In the genomic region with DNA sequence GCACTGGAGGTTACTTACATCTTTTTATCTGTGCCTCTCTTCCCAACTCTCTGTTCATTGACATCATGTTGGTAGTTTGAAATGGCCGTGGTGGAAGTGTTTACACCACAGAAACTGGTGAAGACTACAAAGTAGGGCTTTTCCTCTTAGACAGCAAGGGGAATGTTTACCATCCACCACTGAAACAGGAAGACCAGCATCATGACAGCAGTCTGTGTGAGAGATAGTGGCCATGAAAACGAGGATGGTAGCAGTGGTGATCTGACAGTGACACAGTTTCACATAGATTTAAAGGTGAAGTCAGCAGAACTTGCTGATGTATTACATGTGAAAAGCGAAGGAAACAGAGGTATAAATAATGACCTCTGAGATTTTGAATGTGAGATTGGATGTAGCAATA, we compare ENCODE assay signal across 31 cellular contexts.
A peak's percentile ranks its signal among the peaks of the same experiment; 100 is the strongest.
DNase-seq lines count a peak whose midpoint lies in the region; ATAC-seq and TF ChIP-seq lines count a peak whose summit lies in the region.
"Had no signal": no experiment of that assay in that cellular context is flagged by ENCODE, and none has a peak within 500 bp of the region (broad histone marks: within the 10 kb centered on the region; RNA-seq: fewer than 3 reads in every experiment).

No MANE protein-coding gene starts in this region.

- peaks cover 8% of the 10 kb centered on the region for H3K4me1 Mint-ChIP-seq in activated CD8-positive, alpha-beta T cell treated with anti-CD3 and anti-CD28 coated beads for 36 hours (ENCODE audit: low read depth)
- H3K4me1 Mint-ChIP-seq in activated CD8-positive, alpha-beta T cell treated with anti-CD3 and anti-CD28 coated beads, Interleukin-2, amount 10 ng/mL, durations not matched to agents 7 days and 5 days (ENCODE audit: low read depth) = peaks cover 8% of the 10 kb centered on the region
- peaks cover 12% of the 10 kb centered on the region for H3K4me1 Mint-ChIP-seq in stimulated activated memory B cell treated with anti-CD40 and anti-IgM and Interleukin-4, amounts not matched to agents 10 μg/mL and 1 μg/mL and 100 μg/mL, for 72 hours
- H3K4me1 Mint-ChIP-seq in CD8-positive, alpha-beta memory T cell = peaks cover 0 to 10% (median 4%) of the 10 kb centered on the region in 3 donors

- H3K4me2 ChIP-seq in PC-9 = no peak overlapping the region

- no peaks in the 10 kb centered on the region for H3K79me2 ChIP-seq in PC-9 (ENCODE audit: low read depth)

- no peaks in the 10 kb centered on the region for H4K20me1 ChIP-seq in PC-9 (ENCODE audit: insufficient read depth)

- peak; percentile 7 for DNase-seq in activated CD8-positive, alpha-beta T cell treated with anti-CD3 and anti-CD28 coated beads for 36 hours
- no peak for DNase-seq in activated CD8-positive, alpha-beta T cell treated with anti-CD3 and anti-CD28 coated beads, Interleukin-2, amount 10 ng/mL, durations not matched to agents 7 days and 5 days
- DNase-seq in PC-9 (no peak), OCI-M1 (lab: John Stamatoyannopoulos, UW) (no peak), caudate nucleus (lab: John Stamatoyannopoulos, UW) (no peak)
- no peak for DNase-seq in CD8-positive, alpha-beta memory T cell
- DNase-seq: activated CD4-positive, CD25-positive, alpha-beta regulatory T cell treated with anti-CD3 and anti-CD28 coated beads, Interleukin-2, amount 50 U/mL, for 72 hours; activated naive CD4-positive, alpha-beta T cell treated with anti-CD3 and anti-CD28 coated beads, Interleukin-2, amount 50 U/mL, for 16 hours; AML-193; amygdala; CD4-positive, alpha-beta T cell; DMS 273 treated with DMSO at 0.1 percent for 48 hours; EL; glutamatergic neuron; left ventricle myocardium superior; NCI-H1436; NCI-H2107; NCI-H774; right lobe of liver; stimulated activated CD4-positive, alpha-beta T cell treated with anti-CD3 and anti-CD28 coated beads, Interleukin-4, amount 100 ng/mL, for 24 hours; stimulated activated naive CD4-positive, alpha-beta T cell; T-helper 1 cell had no signal

- H3K27ac ChIP-seq in PC-9 = no peak overlapping the region
- no peak overlapping the region for H3K27ac ChIP-seq in caudate nucleus (ENCODE audit: low read depth, low read length)
- H3K27ac ChIP-seq in CD8-positive, alpha-beta memory T cell (ENCODE audit: low read depth, low read length) = no peak overlapping the region
- H3K27ac ChIP-seq: epithelial cell of prostate, neutrophil, right lobe of liver, RWPE1, thoracic aorta, vagina had no signal

- intact Hi-C loops in activated CD8-positive, alpha-beta T cell treated with anti-CD3 and anti-CD28 coated beads for 36 hours (cut with micrococcal nuclease) = loop anchor here (10.0 kb wide), 1 partner anchor 370 kb away; no protein-coding TSS in a partner anchor
- intact Hi-C loops in PC-9 (cut with micrococcal nuclease; ENCODE audit: unreplicated experiment) = loop anchor here (10.0 kb wide), 1 partner anchor 400 kb away; no protein-coding TSS in a partner anchor

- H3K4me1 ChIP-seq in PC-9 (replicated peaks; ENCODE audit: insufficient read depth) = peaks cover 8% of the 10 kb centered on the region; the same call in 1 of the 2 replicates
- no peaks in the 10 kb centered on the region for H3K4me1 ChIP-seq in CD8-positive, alpha-beta memory T cell (ENCODE audit: insufficient read depth, low read length)
- H3K4me1 ChIP-seq: right lobe of liver had no signal

- POLR2A ChIA-PET in activated CD8-positive, alpha-beta T cell treated with anti-CD3 and anti-CD28 coated beads for 36 hours (lab: Charles Lee) = no interaction called here
- POLR2A ChIA-PET in activated CD8-positive, alpha-beta T cell treated with anti-CD3 and anti-CD28 coated beads, Interleukin-2, amount 10 ng/mL, durations not matched to agents 7 days and 5 days (lab: Charles Lee) = no interaction called here
- POLR2A ChIA-PET in PC-9 (lab: Charles Lee; ENCODE audit: unreplicated experiment) = no interaction called here
- POLR2A ChIA-PET in CD8-positive, alpha-beta memory T cell (lab: Charles Lee) = no interaction called here

- peak; percentile 34 for ATAC-seq in activated CD8-positive, alpha-beta T cell treated with anti-CD3 and anti-CD28 coated beads for 36 hours
- no peak for ATAC-seq in activated CD8-positive, alpha-beta T cell treated with anti-CD3 and anti-CD28 coated beads, Interleukin-2, amount 10 ng/mL, durations not matched to agents 7 days and 5 days
- ATAC-seq in HG02610 (IDR thresholded peaks at IDR 0.05; ENCODE audit: unreplicated experiment) = peak; percentile 79
- ATAC-seq in stimulated activated memory B cell treated with anti-CD40 and anti-IgM and Interleukin-4, amounts not matched to agents 10 μg/mL and 1 μg/mL and 100 μg/mL, for 72 hours = peak; percentile 53
- ATAC-seq: left ventricle myocardium superior, right lobe of liver had no signal

- peaks cover 3% of the 10 kb centered on the region for H3K27me3 Mint-ChIP-seq in activated CD8-positive, alpha-beta T cell treated with anti-CD3 and anti-CD28 coated beads for 36 hours
- no peaks in the 10 kb centered on the region for H3K27me3 Mint-ChIP-seq in activated CD8-positive, alpha-beta T cell treated with anti-CD3 and anti-CD28 coated beads, Interleukin-2, amount 10 ng/mL, durations not matched to agents 7 days and 5 days (ENCODE audit: low read depth)
- no peaks in the 10 kb centered on the region for H3K27me3 Mint-ChIP-seq in stimulated activated memory B cell treated with anti-CD40 and anti-IgM and Interleukin-4, amounts not matched to agents 10 μg/mL and 1 μg/mL and 100 μg/mL, for 72 hours
- peaks cover 0 to 12% of the 10 kb centered on the region in 2 donors for H3K27me3 Mint-ChIP-seq in CD8-positive, alpha-beta memory T cell
- H3K27me3 Mint-ChIP-seq: CD4-positive, alpha-beta T cell; progenitor cell of endocrine pancreas had no signal

- no peaks in the 10 kb centered on the region for H3K9me2 ChIP-seq in PC-9 (ENCODE audit: insufficient read depth)

- H3F3A ChIP-seq in PC-9 (ENCODE audit: insufficient read depth, low read depth) = no peaks in the 10 kb centered on the region

- 0 out of 2 replicates have a peak overlapping the region, but pooled peaks have one; percentile 48 for H2AFZ ChIP-seq in PC-9

- no peak overlapping the region for H3K4me3 Mint-ChIP-seq in activated CD8-positive, alpha-beta T cell treated with anti-CD3 and anti-CD28 coated beads for 36 hours
- no peak overlapping the region for H3K4me3 Mint-ChIP-seq in activated CD8-positive, alpha-beta T cell treated with anti-CD3 and anti-CD28 coated beads, Interleukin-2, amount 10 ng/mL, durations not matched to agents 7 days and 5 days
- no peak overlapping the region for H3K4me3 Mint-ChIP-seq in stimulated activated memory B cell treated with anti-CD40 and anti-IgM and Interleukin-4, amounts not matched to agents 10 μg/mL and 1 μg/mL and 100 μg/mL, for 72 hours
- no peak overlapping the region for H3K4me3 Mint-ChIP-seq in CD8-positive, alpha-beta memory T cell
- H3K4me3 Mint-ChIP-seq: activated T-helper 1 cell treated with anti-CD3 and anti-CD28 coated beads, Interleukin-12 subunit alpha, Interleukin-12 subunit beta, Interleukin-2, Interleukin-4 antibody, amounts not matched to agents 30 ng/mL and 10 ng/mL and 1 ng/mL, durations not matched to agents 14 hours and 24 hours and 36 hours; CD4-positive, alpha-beta T cell had no signal

- H3K36me3 Mint-ChIP-seq in activated CD8-positive, alpha-beta T cell treated with anti-CD3 and anti-CD28 coated beads for 36 hours (ENCODE audit: low read depth) = no peaks in the 10 kb centered on the region
- no peaks in the 10 kb centered on the region for H3K36me3 Mint-ChIP-seq in activated CD8-positive, alpha-beta T cell treated with anti-CD3 and anti-CD28 coated beads, Interleukin-2, amount 10 ng/mL, durations not matched to agents 7 days and 5 days (ENCODE audit: low read depth)
- no peaks in the 10 kb centered on the region for H3K36me3 Mint-ChIP-seq in stimulated activated memory B cell treated with anti-CD40 and anti-IgM and Interleukin-4, amounts not matched to agents 10 μg/mL and 1 μg/mL and 100 μg/mL, for 72 hours
- no peaks in the 10 kb centered on the region for H3K36me3 Mint-ChIP-seq in CD8-positive, alpha-beta memory T cell

- H3K9me3 Mint-ChIP-seq in activated CD8-positive, alpha-beta T cell treated with anti-CD3 and anti-CD28 coated beads for 36 hours = no peaks in the 10 kb centered on the region
- H3K9me3 Mint-ChIP-seq in activated CD8-positive, alpha-beta T cell treated with anti-CD3 and anti-CD28 coated beads, Interleukin-2, amount 10 ng/mL, durations not matched to agents 7 days and 5 days (ENCODE audit: insufficient read depth) = no peaks in the 10 kb centered on the region
- H3K9me3 Mint-ChIP-seq in stimulated activated memory B cell treated with anti-CD40 and anti-IgM and Interleukin-4, amounts not matched to agents 10 μg/mL and 1 μg/mL and 100 μg/mL, for 72 hours = no peaks in the 10 kb centered on the region
- H3K9me3 Mint-ChIP-seq in CD8-positive, alpha-beta memory T cell = no peaks in the 10 kb centered on the region
- H3K9me3 Mint-ChIP-seq: activated T-helper 1 cell treated with anti-CD3 and anti-CD28 coated beads, Interleukin-12 subunit alpha, Interleukin-12 subunit beta, Interleukin-2, Interleukin-4 antibody, amounts not matched to agents 30 ng/mL and 10 ng/mL and 1 ng/mL, durations not matched to agents 14 hours and 24 hours and 36 hours; CD4-positive, alpha-beta T cell had no signal

- no peak overlapping the region for H3K27ac Mint-ChIP-seq in activated CD8-positive, alpha-beta T cell treated with anti-CD3 and anti-CD28 coated beads for 36 hours
- H3K27ac Mint-ChIP-seq in activated CD8-positive, alpha-beta T cell treated with anti-CD3 and anti-CD28 coated beads, Interleukin-2, amount 10 ng/mL, durations not matched to agents 7 days and 5 days = no peak overlapping the region
- no peak overlapping the region for H3K27ac Mint-ChIP-seq in stimulated activated memory B cell treated with anti-CD40 and anti-IgM and Interleukin-4, amounts not matched to agents 10 μg/mL and 1 μg/mL and 100 μg/mL, for 72 hours
- H3K27ac Mint-ChIP-seq in CD8-positive, alpha-beta memory T cell = peak overlapping the region in 1 of 8 donors; percentile 12
- H3K27ac Mint-ChIP-seq: activated T-helper 1 cell treated with anti-CD3 and anti-CD28 coated beads, Interleukin-12 subunit alpha, Interleukin-12 subunit beta, Interleukin-2, Interleukin-4 antibody, amounts not matched to agents 30 ng/mL and 10 ng/mL and 1 ng/mL, durations not matched to agents 14 hours and 24 hours and 36 hours; CD4-positive, alpha-beta T cell; progenitor cell of endocrine pancreas had no signal

- H3K4me3 ChIP-seq in PC-9 = no peak overlapping the region
- no peak overlapping the region for H3K4me3 ChIP-seq in CD8-positive, alpha-beta memory T cell (ENCODE audit: low read length)
- H3K4me3 ChIP-seq: right lobe of liver, thoracic aorta, vagina had no signal

- CTCF ChIA-PET in activated CD8-positive, alpha-beta T cell treated with anti-CD3 and anti-CD28 coated beads for 36 hours (lab: Charles Lee) = interaction anchor here (0.6 to 4.2 kb wide), 2 partner anchors 191 to 378 kb away, joined by 3 to 32 read pairs; no protein-coding TSS in a partner anchor
- CTCF ChIA-PET in activated CD8-positive, alpha-beta T cell treated with anti-CD3 and anti-CD28 coated beads, Interleukin-2, amount 10 ng/mL, durations not matched to agents 7 days and 5 days (lab: Charles Lee) = interaction anchor here (4.2 kb wide), 1 partner anchor 191 kb away, joined by 39 read pairs; no protein-coding TSS in a partner anchor
- CTCF ChIA-PET in PC-9 (lab: Charles Lee) = interaction anchor here (0.5 kb wide), 1 partner anchor 84 kb away, joined by 4 read pairs; no protein-coding TSS in a partner anchor
- CTCF ChIA-PET in CD8-positive, alpha-beta memory T cell (lab: Charles Lee) = interaction anchor here (3.4 kb wide), 1 partner anchor 191 kb away, joined by 13 read pairs; no protein-coding TSS in a partner anchor

- no peaks in the 10 kb centered on the region for H3K36me3 ChIP-seq in PC-9 (ENCODE audit: low read depth)
- H3K36me3 ChIP-seq in CD8-positive, alpha-beta memory T cell (ENCODE audit: insufficient read depth, low read length) = no peaks in the 10 kb centered on the region
- H3K36me3 ChIP-seq: neutrophil, right lobe of liver, thoracic aorta, vagina had no signal

- no TSS peak for BruUV-seq in PC-9 (replicated peaks; lab: Mats Ljungman, UMichigan)

- no peaks in the 10 kb centered on the region; the same call in 1 of the 2 replicates for H3K9me3 ChIP-seq in PC-9 (ENCODE audit: insufficient read depth, low read depth)
- no peaks in the 10 kb centered on the region for H3K9me3 ChIP-seq in CD8-positive, alpha-beta memory T cell (ENCODE audit: low read length)
- H3K9me3 ChIP-seq: neutrophil, right lobe of liver, thoracic aorta, vagina had no signal

- no peak for TF ChIP-seq CTCF in activated CD8-positive, alpha-beta T cell treated with anti-CD3 and anti-CD28 coated beads for 36 hours (IDR thresholded peaks at IDR 0.05)
- TF ChIP-seq CTCF in PC-9 (conservative IDR thresholded peaks at IDR 0.05) = no peak

- no peaks in the 10 kb centered on the region for H3K27me3 ChIP-seq in PC-9 (ENCODE audit: insufficient read depth, low read depth)
- no peaks in the 10 kb centered on the region for H3K27me3 ChIP-seq in CD8-positive, alpha-beta memory T cell (ENCODE audit: insufficient read depth, low read length, poor library complexity, severe bottlenecking)
- H3K27me3 ChIP-seq: neutrophil, right lobe of liver, vagina had no signal
